ENCODE assay signal across 18 cellular contexts in the genomic region with DNA sequence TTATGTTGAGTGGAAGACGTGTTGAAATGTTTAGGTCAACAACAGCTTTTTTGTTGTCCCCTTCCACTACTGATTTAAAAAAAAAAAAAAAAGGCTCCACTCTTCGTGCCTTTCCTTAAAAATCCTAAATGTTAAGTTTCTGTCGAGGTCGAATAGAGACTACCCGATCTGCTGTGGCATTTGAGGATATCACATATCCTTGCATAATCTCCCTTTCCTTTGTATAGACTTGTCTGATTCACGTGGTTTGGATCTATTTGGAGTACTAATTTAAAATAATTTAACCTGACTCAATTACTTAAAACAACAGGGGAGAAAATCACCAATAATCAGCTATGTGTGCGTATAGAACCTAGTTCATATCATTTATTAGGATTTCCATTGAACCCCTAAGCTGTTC. TPM values are rescaled to one million over a fixed set of nuclear protein-coding genes. Genes with fewer than 3 reads are reported as not detected.
A peak's percentile ranks its signal among the peaks of the same experiment; 100 is the strongest.
DNase-seq lines count a peak whose midpoint lies in the region; ATAC-seq and TF ChIP-seq lines count a peak whose summit lies in the region.
"Had no signal": no experiment of that assay in that cellular context is flagged by ENCODE, and none has a peak within 500 bp of the region (broad histone marks: within the 10 kb centered on the region; RNA-seq: fewer than 3 reads in every experiment).

No MANE protein-coding gene starts in this region.

- no peaks in the 10 kb centered on the region for H3K9me3 Mint-ChIP-seq in activated B cell treated with CpG ODN at 0.5 μM for 24 hours
- no peaks in the 10 kb centered on the region for H3K9me3 Mint-ChIP-seq in stimulated activated memory B cell treated with anti-CD40 and anti-IgM and Interleukin-4, amounts not matched to agents 10 μg/mL and 1 μg/mL and 100 μg/mL, for 72 hours
- H3K9me3 Mint-ChIP-seq in activated CD8-positive, alpha-beta memory T cell treated with anti-CD3 and anti-CD28 coated beads, Interleukin-2, amount 10 ng/mL, durations not matched to agents 7 days and 5 days (ENCODE audit: low read depth), result no peaks in the 10 kb centered on the region

- ATAC-seq in activated B cell treated with CpG ODN at 0.5 μM for 24 hours (ENCODE audit: low read depth), result no peak
- no peak for ATAC-seq in stimulated activated memory B cell treated with anti-CD40 and anti-IgM and Interleukin-4, amounts not matched to agents 10 μg/mL and 1 μg/mL and 100 μg/mL, for 72 hours
- ATAC-seq in activated CD8-positive, alpha-beta memory T cell treated with anti-CD3 and anti-CD28 coated beads, Interleukin-2, amount 10 ng/mL, durations not matched to agents 7 days and 5 days, result no peak
- ATAC-seq: HCT116, HepG2 had no signal

- no peak overlapping the region for H3K4me3 Mint-ChIP-seq in activated B cell treated with CpG ODN at 0.5 μM for 24 hours
- H3K4me3 Mint-ChIP-seq in stimulated activated memory B cell treated with anti-CD40 and anti-IgM and Interleukin-4, amounts not matched to agents 10 μg/mL and 1 μg/mL and 100 μg/mL, for 72 hours, result no peak overlapping the region
- no peak overlapping the region for H3K4me3 Mint-ChIP-seq in activated CD8-positive, alpha-beta memory T cell treated with anti-CD3 and anti-CD28 coated beads, Interleukin-2, amount 10 ng/mL, durations not matched to agents 7 days and 5 days

- peaks cover 37% of the 10 kb centered on the region for H3K4me1 Mint-ChIP-seq in activated B cell treated with CpG ODN at 0.5 μM for 24 hours
- H3K4me1 Mint-ChIP-seq in stimulated activated memory B cell treated with anti-CD40 and anti-IgM and Interleukin-4, amounts not matched to agents 10 μg/mL and 1 μg/mL and 100 μg/mL, for 72 hours, result peaks cover 68% of the 10 kb centered on the region
- H3K4me1 Mint-ChIP-seq in activated CD8-positive, alpha-beta memory T cell treated with anti-CD3 and anti-CD28 coated beads, Interleukin-2, amount 10 ng/mL, durations not matched to agents 7 days and 5 days, result peaks cover 34% of the 10 kb centered on the region

- H3K27ac ChIP-seq in epithelial cell of prostate, result peak overlapping the region; percentile 67
- H3K27ac ChIP-seq: KMS-11, SJCRH30 had no signal

- intact Hi-C loops in activated B cell treated with CpG ODN at 0.5 μM for 24 hours (cut with micrococcal nuclease), result loop anchor here (1.0 kb wide), 1 partner anchor 8 kb away; no protein-coding TSS in a partner anchor

- TF ChIP-seq CTCF in activated B cell treated with CpG ODN at 0.5 μM for 24 hours (IDR thresholded peaks at IDR 0.05), result no peak

- CTCF ChIA-PET in activated B cell treated with CpG ODN at 0.5 μM for 24 hours (lab: Charles Lee), result interaction anchor here (1.4 to 2.0 kb wide), 2 partner anchors 9 to 466 kb away, joined by 3 to 4 read pairs; no protein-coding TSS in a partner anchor
- CTCF ChIA-PET in activated CD8-positive, alpha-beta memory T cell treated with anti-CD3 and anti-CD28 coated beads, Interleukin-2, amount 10 ng/mL, durations not matched to agents 7 days and 5 days (lab: Charles Lee), result interaction anchor here (0.7 to 1.4 kb wide), 2 partner anchors 34 to 37 kb away, joined by 3 read pairs; no protein-coding TSS in a partner anchor

- DNase-seq in NCI-H1930 (lab: John Stamatoyannopoulos, UW) (peak; percentile 58 to 73), activated B cell treated with CpG ODN at 0.5 μM for 24 hours (no peak), epithelial cell of prostate (ENCODE audit: low read depth, low spot score) (no peak), dedifferentiated amniotic fluid mesenchymal stem cell (ENCODE audit: extremely low spot score) (no peak)
- no peak for DNase-seq in activated effector memory CD4-positive, alpha-beta T cell treated with Interleukin-2 at 50 U/mL for 16 hours
- no peak for DNase-seq in activated CD8-positive, alpha-beta memory T cell treated with anti-CD3 and anti-CD28 coated beads, Interleukin-2, amount 10 ng/mL, durations not matched to agents 7 days and 5 days
- DNase-seq: COR-L47, NCI-H1092, NCI-H1694 treated with DMSO at 0.1 percent for 48 hours, NCI-H345, NCI-H526 treated with DMSO at 0.1 percent for 48 hours, OCI-M1, RPMI8226, SJCRH30 had no signal

- H3K27ac Mint-ChIP-seq in activated B cell treated with CpG ODN at 0.5 μM for 24 hours, result peak overlapping the region; percentile 51
- peak overlapping the region; percentile 56 for H3K27ac Mint-ChIP-seq in stimulated activated memory B cell treated with anti-CD40 and anti-IgM and Interleukin-4, amounts not matched to agents 10 μg/mL and 1 μg/mL and 100 μg/mL, for 72 hours
- H3K27ac Mint-ChIP-seq in activated CD8-positive, alpha-beta memory T cell treated with anti-CD3 and anti-CD28 coated beads, Interleukin-2, amount 10 ng/mL, durations not matched to agents 7 days and 5 days, result no peak overlapping the region

- peaks cover 91% of the 10 kb centered on the region for H3K36me3 Mint-ChIP-seq in activated B cell treated with CpG ODN at 0.5 μM for 24 hours (ENCODE audit: low read depth)
- peaks cover 78% of the 10 kb centered on the region for H3K36me3 Mint-ChIP-seq in stimulated activated memory B cell treated with anti-CD40 and anti-IgM and Interleukin-4, amounts not matched to agents 10 μg/mL and 1 μg/mL and 100 μg/mL, for 72 hours
- peaks cover 47% of the 10 kb centered on the region for H3K36me3 Mint-ChIP-seq in activated CD8-positive, alpha-beta memory T cell treated with anti-CD3 and anti-CD28 coated beads, Interleukin-2, amount 10 ng/mL, durations not matched to agents 7 days and 5 days

- H3K27me3 Mint-ChIP-seq in activated B cell treated with CpG ODN at 0.5 μM for 24 hours, result no peaks in the 10 kb centered on the region
- H3K27me3 Mint-ChIP-seq in stimulated activated memory B cell treated with anti-CD40 and anti-IgM and Interleukin-4, amounts not matched to agents 10 μg/mL and 1 μg/mL and 100 μg/mL, for 72 hours, result no peaks in the 10 kb centered on the region
- no peaks in the 10 kb centered on the region for H3K27me3 Mint-ChIP-seq in activated CD8-positive, alpha-beta memory T cell treated with anti-CD3 and anti-CD28 coated beads, Interleukin-2, amount 10 ng/mL, durations not matched to agents 7 days and 5 days

- POLR2A ChIA-PET in activated B cell treated with CpG ODN at 0.5 μM for 24 hours (lab: Charles Lee), result interaction anchor here (0.6 to 1.2 kb wide), 3 partner anchors 21 to 433 kb away, joined by 3 read pairs; a partner anchor contains a TSS

RNA-seq across cellular contexts. Expression of a gene that starts 42.4 kb away (rescaled TPM):
- 274 and 308 TPM in 2 replicates for total RNA-seq in activated B cell treated with CpG ODN at 0.5 μM for 24 hours
- 100 to 1,000 TPM in 1 of 2 experiments, 10 to 100 TPM in 1; 92.3 to 110 TPM for total RNA-seq in activated CD8-positive, alpha-beta memory T cell treated with anti-CD3 and anti-CD28 coated beads, Interleukin-2, amount 10 ng/mL, durations not matched to agents 7 days and 5 days

Comparison
In these comparisons a context has a peak if more than half of its experiments do, and no peak if none do; other contexts are left out.
1. DNase-seq: peak in NCI-H1930 (2 of 2); none in activated B cell treated with CpG ODN at 0.5 μM for 24 hours (single experiment), epithelial cell of prostate (single experiment), activated effector memory CD4-positive, alpha-beta T cell treated with Interleukin-2 at 50 U/mL for 16 hours (single experiment), activated CD8-positive, alpha-beta memory T cell treated with anti-CD3 and anti-CD28 coated beads, Interleukin-2, amount 10 ng/mL, durations not matched to agents 7 days and 5 days (single experiment) and dedifferentiated amniotic fluid mesenchymal stem cell (single experiment).